ENCODE assay signal across 26 cellular contexts in genomic region chr10:81576336-81576735, GRCh38.
"Had no signal": no experiment of that assay in that cellular context is flagged by ENCODE, and none has a peak within 500 bp of the region (broad histone marks: within the 10 kb centered on the region; RNA-seq: fewer than 3 reads in every experiment).

No MANE protein-coding gene starts in this region.

- H3K4me3 ChIP-seq: gastroesophageal sphincter, hepatocyte, ovary, skin epidermis, thoracic aorta had no signal

- H3K36me3 ChIP-seq: gastroesophageal sphincter, ovary, thoracic aorta had no signal

- H3K27ac Mint-ChIP-seq: activated naive CD4-positive, alpha-beta T cell treated with anti-CD3 and anti-CD28 coated beads, Interleukin-2, amount 50 U/mL, for 72 hours; activated T-cell treated with anti-CD3 and anti-CD28 coated beads, Interleukin-2, amount 50 U/mL, for 72 hours; brain; memory B cell; naive thymus-derived CD4-positive, alpha-beta T cell; progenitor cell of endocrine pancreas; stimulated activated naive CD8-positive, alpha-beta T cell treated with anti-CD3 and anti-CD28 coated beads, Interleukin-15, Interleukin-2, amounts not matched to agents 100 ng/mL and 50 ng/mL, for 24 hours had no signal

- H3K4me1 Mint-ChIP-seq: brain; memory B cell; naive thymus-derived CD4-positive, alpha-beta T cell had no signal

- H3K4me1 ChIP-seq: gastroesophageal sphincter had no signal

- ATAC-seq: activated naive CD4-positive, alpha-beta T cell treated with anti-CD3 and anti-CD28 coated beads, Interleukin-2, amount 50 U/mL, for 72 hours; activated T-cell treated with anti-CD3 and anti-CD28 coated beads, Interleukin-2, amount 50 U/mL, for 72 hours; gastroesophageal sphincter; naive thymus-derived CD4-positive, alpha-beta T cell; sciatic nerve had no signal

- H3K27me3 ChIP-seq: gastroesophageal sphincter, hepatocyte, ovary had no signal

- H3K27ac ChIP-seq: gastroesophageal sphincter, hepatocyte, ovary, skin epidermis, thoracic aorta had no signal

- H3K9me3 ChIP-seq: ovary, thoracic aorta had no signal

- DNase-seq: activated CD4-positive, alpha-beta T cell treated with anti-CD3 and anti-CD28 coated beads for 4 hours; activated CD4-positive, alpha-beta T cell treated with anti-CD3 and anti-CD28 coated beads, Interleukin-2, amount 50 U/mL, for 4 hours; activated CD4-positive, CD25-positive, alpha-beta regulatory T cell; activated naive CD4-positive, alpha-beta T cell; activated T-cell treated with anti-CD3 and anti-CD28 coated beads for 4 hours; activated T-cell treated with anti-CD3 and anti-CD28 coated beads, Interleukin-2, amount 50 U/mL, for 72 hours; aorta; central memory CD4-positive, alpha-beta T cell; islet precursor cell; midbrain; naive thymus-derived CD4-positive, alpha-beta T cell; ovary; retina; stimulated activated CD4-positive, alpha-beta T cell treated with anti-CD3 and anti-CD28 coated beads, Interleukin-12 subunit alpha, Interleukin-12 subunit beta, amount 100 ng/mL, for 4 hours; stimulated activated CD4-positive, alpha-beta T cell treated with anti-CD3 and anti-CD28 coated beads, Interleukin-4, amount 100 ng/mL, for 1 hour; trophoblast cell had no signal

- H3K27me3 Mint-ChIP-seq: brain; memory B cell; naive thymus-derived CD4-positive, alpha-beta T cell; progenitor cell of endocrine pancreas; stimulated activated naive CD8-positive, alpha-beta T cell treated with anti-CD3 and anti-CD28 coated beads, Interleukin-15, Interleukin-2, amounts not matched to agents 100 ng/mL and 50 ng/mL, for 24 hours had no signal

- H3K4me3 Mint-ChIP-seq: activated T-cell treated with anti-CD3 and anti-CD28 coated beads, Interleukin-2, amount 50 U/mL, for 72 hours; brain; memory B cell; naive thymus-derived CD4-positive, alpha-beta T cell; stimulated activated naive CD8-positive, alpha-beta T cell treated with anti-CD3 and anti-CD28 coated beads, Interleukin-15, Interleukin-2, amounts not matched to agents 100 ng/mL and 50 ng/mL, for 24 hours had no signal

- H3K36me3 Mint-ChIP-seq: brain, memory B cell had no signal
